8 cellular contexts compared by ENCODE assay signal in genomic region chr15:50424066-50424890, GRCh38. TPM values are rescaled to one million over a fixed set of nuclear protein-coding genes. Genes with fewer than 3 reads are reported as not detected.
A peak's percentile ranks its signal among the peaks of the same experiment; 100 is the strongest.
DNase-seq lines count a peak whose midpoint lies in the region; ATAC-seq and TF ChIP-seq lines count a peak whose summit lies in the region.

Gene USP8, plus strand, starts transcription at chr15:50424405. Its CDS starts 14,669 bp downstream, at chr15:50439074.

- no peaks in the 10 kb centered on the region for H3K27me3 ChIP-seq in Karpas-422 (ENCODE audit: low read length)
- no peaks in the 10 kb centered on the region for H3K27me3 ChIP-seq in esophagus squamous epithelium

- peak within 1 kb of the TSS; percentile 79 for H3K9ac ChIP-seq in Karpas-422 (ENCODE audit: low read length)

- intact Hi-C loops in esophagus squamous epithelium (cut with DNase I), result no loop called here

- ATAC-seq in GM21825 (IDR thresholded peaks at IDR 0.05; ENCODE audit: unreplicated experiment), result peak; percentile 96

- 0 to 1% methylated on average over 10 to 38 of the region's 55 CpGs for WGBS in esophagus squamous epithelium, 2 donors

- H3K9me2 ChIP-seq in Karpas-422 (replicated peaks; ENCODE audit: insufficient read depth, low read length), result no peaks in the 10 kb centered on the region

- peak within 1 kb of the TSS; percentile 57; the same call in 1 of the 2 replicates for H2AFZ ChIP-seq in Karpas-422 (ENCODE audit: low read length)

- TF ChIP-seq POLR2A in esophagus squamous epithelium (IDR thresholded peaks at IDR 0.05), result peak in 3 of 4 donors; percentile 53 to 91 (median 76)

- peak within 1 kb of the TSS; percentile 98 for H3K4me2 ChIP-seq in Karpas-422 (ENCODE audit: low read depth, low read length, poor library complexity, severe bottlenecking)

- H3K79me2 ChIP-seq in Karpas-422 (ENCODE audit: low read length), result peaks cover 50% of the 10 kb centered on the region

- H3K27ac ChIP-seq in Karpas-422 (ENCODE audit: low read length) (peak within 1 kb of the TSS; percentile 44; the same call in 1 of the 2 replicates), esophagus squamous epithelium (peak within 1 kb of the TSS; percentile 87 to 94 (median 93))

- DNase-seq in DMS79 treated with DMSO at 0.1 percent for 48 hours (lab: John Stamatoyannopoulos, UW) (peak; percentile 81), Karpas-422 (peak; percentile 99), RKO (ENCODE audit: low spot score) (peak; percentile 96), activated T-helper 1 cell treated with Interleukin-2 at 50 U/mL for 16 hours (ENCODE audit: low read depth) (peak; percentile 85), esophagus squamous epithelium (lab: John Stamatoyannopoulos, UW) (peak; percentile 77), myocyte (ENCODE audit: low read depth) (peak; percentile 99)
- DNase-seq in stimulated activated CD8-positive, alpha-beta memory T cell treated with anti-CD3 and anti-CD28 coated beads, Interleukin-7, amount 100 ng/mL, for 48 hours (ENCODE audit: extremely low read depth in 1 of 2, low read depth in 1 of 2), result peak; percentile 88 to 95

- H3K4me3 ChIP-seq in Karpas-422 (ENCODE audit: low read length) (peak within 1 kb of the TSS; percentile 81), esophagus squamous epithelium (peak within 1 kb of the TSS; percentile 60 to 91 (median 83))

- H4K20me1 ChIP-seq in Karpas-422 (ENCODE audit: insufficient read depth, low read depth, low read length), result 0 out of 2 replicates have a peak, but pooled peaks cover 4% of the 10 kb centered on the region

- TF ChIP-seq CTCF in esophagus squamous epithelium (IDR thresholded peaks at IDR 0.05), result peak in 1 of 6 experiments; percentile 2

- H3K9me3 ChIP-seq in Karpas-422 (ENCODE audit: low read length), result no peaks in the 10 kb centered on the region
- no peaks in the 10 kb centered on the region for H3K9me3 ChIP-seq in esophagus squamous epithelium

- H3K4me1 ChIP-seq in Karpas-422 (ENCODE audit: low read length) (peaks cover 23% of the 10 kb centered on the region), esophagus squamous epithelium (peaks cover 0 to 48% (median 14%) of the 10 kb centered on the region in 3 donors)

- H3K36me3 ChIP-seq in Karpas-422 (ENCODE audit: insufficient read depth, low read length) (no peaks in the 10 kb centered on the region), esophagus squamous epithelium (peaks cover 0 to 19% (median 0%) of the 10 kb centered on the region in 3 donors)

RNA-seq across cellular contexts. Expression of gene USP8, which starts in this region (rescaled TPM):
- 28.4 and 62.1 TPM in 2 replicates for total RNA-seq in Karpas-422 (2014; rRNA removed; shearing (Covaris generic); ENCODE audit: low replicate concordance)
- total RNA-seq in esophagus squamous epithelium, result 10 to 100 TPM; 32.3 to 48.1 (median 43.8) TPM
- total RNA-seq in myocyte, result 45.9 and 50.5 TPM in 2 replicates
- 16.9 TPM for polyA plus RNA-seq in myocyte (2012)

Comparison
In these comparisons a context has a peak if more than half of its experiments do, and no peak if none do; other contexts are left out.
1. Peak in every context shown above with its lines: DNase-seq, ATAC-seq, H3K4me3 ChIP-seq and H3K27ac ChIP-seq.